In the genomic region with DNA sequence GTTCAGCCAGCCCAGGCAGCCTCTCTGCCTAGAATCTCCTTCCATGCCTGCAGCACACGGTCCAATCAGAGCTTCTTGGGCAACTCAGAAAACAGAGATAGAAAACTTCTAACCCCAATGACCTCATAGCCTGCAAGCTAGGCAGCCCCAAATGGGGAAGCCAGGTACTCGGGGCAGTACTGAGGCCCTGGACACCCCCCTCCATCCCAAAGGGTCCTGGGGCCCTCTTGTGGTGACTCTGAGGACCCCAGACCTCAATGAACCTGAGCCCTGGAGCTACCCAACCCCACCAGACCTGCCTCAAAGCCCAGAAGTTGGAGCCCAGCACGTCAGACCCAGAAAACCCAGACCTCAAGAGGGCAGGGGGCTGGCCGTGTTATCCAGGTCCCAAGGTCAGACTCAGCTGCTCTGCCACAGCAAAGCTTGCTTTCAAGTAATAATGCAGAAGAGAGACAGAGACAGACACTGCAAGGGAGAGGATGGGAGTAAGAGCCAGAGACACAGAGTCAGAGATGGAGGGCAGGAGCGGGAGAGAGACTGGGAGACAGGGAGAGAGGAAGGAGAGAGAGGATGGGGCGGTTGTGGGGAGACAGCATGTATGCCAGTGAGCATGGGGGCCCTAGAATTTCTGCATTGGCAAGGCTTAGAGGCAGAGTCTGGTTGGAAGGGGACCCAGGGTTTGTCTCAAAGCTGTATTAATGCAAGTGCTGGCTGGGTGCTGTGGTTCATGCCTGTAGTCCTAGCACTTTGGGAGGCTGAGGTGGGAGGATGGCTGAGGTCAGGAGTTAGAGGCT, we compare ENCODE assay signal across 12 cellular contexts. TPM values are rescaled to one million over a fixed set of nuclear protein-coding genes. Genes with fewer than 3 reads are reported as not detected.
A peak's percentile ranks its signal among the peaks of the same experiment; 100 is the strongest.
DNase-seq lines count a peak whose midpoint lies in the region; ATAC-seq and TF ChIP-seq lines count a peak whose summit lies in the region.
"Had no signal": no experiment of that assay in that cellular context is flagged by ENCODE, and none has a peak within 500 bp of the region (broad histone marks: within the 10 kb centered on the region; RNA-seq: fewer than 3 reads in every experiment).

No MANE protein-coding gene starts in this region.

- H3K4me3 ChIP-seq in endodermal cell (ENCODE audit: low read length): no peak overlapping the region
- no peak overlapping the region for H3K4me3 ChIP-seq in upper lobe of right lung
- H3K4me3 ChIP-seq: BLaER1 had no signal

- H3K9ac ChIP-seq in endodermal cell (ENCODE audit: extremely low read depth, low read length, poor library complexity, severe bottlenecking): no peak overlapping the region
- H3K9ac ChIP-seq: BLaER1 had no signal

- H3K27me3 ChIP-seq in endodermal cell (ENCODE audit: control insufficient read depth, insufficient read depth, low read length, poor library complexity, severe bottlenecking) (no peaks in the 10 kb centered on the region), upper lobe of right lung (no peaks in the 10 kb centered on the region)
- H3K27me3 ChIP-seq: BLaER1 had no signal

- DNase-seq in activated naive CD8-positive, alpha-beta T cell treated with anti-CD3 and anti-CD28 coated beads, Interleukin-2, amount 10 ng/mL, durations not matched to agents 7 days and 5 days: no peak
- no peak for DNase-seq in activated naive CD8-positive, alpha-beta T cell treated with anti-CD3 and anti-CD28 coated beads for 36 hours
- DNase-seq in NOMO-1 (lab: John Stamatoyannopoulos, UW; ENCODE audit: unreplicated experiment in 2 of 2) (peak; percentile 42 to 45), endodermal cell (peak; percentile 78), upper lobe of right lung (no peak), NCI-H774 (lab: John Stamatoyannopoulos, UW) (no peak), cardiac septum (ENCODE audit: low spot score) (no peak)
- DNase-seq in stimulated activated CD8-positive, alpha-beta memory T cell treated with anti-CD3 and anti-CD28 coated beads, Interleukin-4, amount 100 ng/mL, for 48 hours: no peak
- DNase-seq: left ventricle myocardium superior, NCI-H1436, NCI-H748 treated with DMSO at 0.1 percent for 48 hours had no signal

- peaks cover under 1% of the 10 kb centered on the region for H3K27me3 Mint-ChIP-seq in activated naive CD8-positive, alpha-beta T cell treated with anti-CD3 and anti-CD28 coated beads, Interleukin-2, amount 10 ng/mL, durations not matched to agents 7 days and 5 days
- no peaks in the 10 kb centered on the region for H3K27me3 Mint-ChIP-seq in activated naive CD8-positive, alpha-beta T cell treated with anti-CD3 and anti-CD28 coated beads for 36 hours
- H3K27me3 Mint-ChIP-seq in endodermal cell (ENCODE audit: insufficient read depth): no peaks in the 10 kb centered on the region

- H3K36me3 ChIP-seq in endodermal cell (ENCODE audit: control insufficient read depth, insufficient read depth, low read length): no peaks in the 10 kb centered on the region
- H3K36me3 ChIP-seq in upper lobe of right lung: no peaks in the 10 kb centered on the region
- H3K36me3 ChIP-seq: BLaER1 had no signal

- H3K9me3 Mint-ChIP-seq in activated naive CD8-positive, alpha-beta T cell treated with anti-CD3 and anti-CD28 coated beads, Interleukin-2, amount 10 ng/mL, durations not matched to agents 7 days and 5 days: no peaks in the 10 kb centered on the region
- H3K9me3 Mint-ChIP-seq in activated naive CD8-positive, alpha-beta T cell treated with anti-CD3 and anti-CD28 coated beads for 36 hours: no peaks in the 10 kb centered on the region
- no peaks in the 10 kb centered on the region for H3K9me3 Mint-ChIP-seq in endodermal cell

- peaks cover 7% of the 10 kb centered on the region for H3K4me1 Mint-ChIP-seq in activated naive CD8-positive, alpha-beta T cell treated with anti-CD3 and anti-CD28 coated beads, Interleukin-2, amount 10 ng/mL, durations not matched to agents 7 days and 5 days
- H3K4me1 Mint-ChIP-seq in activated naive CD8-positive, alpha-beta T cell treated with anti-CD3 and anti-CD28 coated beads for 36 hours: peaks cover 2% of the 10 kb centered on the region
- H3K4me1 Mint-ChIP-seq in endodermal cell: peaks cover 23% of the 10 kb centered on the region

- ATAC-seq in activated naive CD8-positive, alpha-beta T cell treated with anti-CD3 and anti-CD28 coated beads, Interleukin-2, amount 10 ng/mL, durations not matched to agents 7 days and 5 days (ENCODE audit: low read depth): no peak
- ATAC-seq in upper lobe of right lung: peak; percentile 14
- ATAC-seq: left ventricle myocardium superior had no signal

- H3K4me1 ChIP-seq in endodermal cell (ENCODE audit: control insufficient read depth, insufficient read depth, low read length) (peaks cover 6% of the 10 kb centered on the region), upper lobe of right lung (no peaks in the 10 kb centered on the region)

- H3K4me3 Mint-ChIP-seq in activated naive CD8-positive, alpha-beta T cell treated with anti-CD3 and anti-CD28 coated beads, Interleukin-2, amount 10 ng/mL, durations not matched to agents 7 days and 5 days: no peak overlapping the region
- H3K4me3 Mint-ChIP-seq in activated naive CD8-positive, alpha-beta T cell treated with anti-CD3 and anti-CD28 coated beads for 36 hours: no peak overlapping the region
- H3K4me3 Mint-ChIP-seq in endodermal cell: no peak overlapping the region

- no peaks in the 10 kb centered on the region for H3K36me3 Mint-ChIP-seq in activated naive CD8-positive, alpha-beta T cell treated with anti-CD3 and anti-CD28 coated beads, Interleukin-2, amount 10 ng/mL, durations not matched to agents 7 days and 5 days
- no peaks in the 10 kb centered on the region for H3K36me3 Mint-ChIP-seq in activated naive CD8-positive, alpha-beta T cell treated with anti-CD3 and anti-CD28 coated beads for 36 hours
- no peaks in the 10 kb centered on the region for H3K36me3 Mint-ChIP-seq in endodermal cell (ENCODE audit: low read depth)

- H3K27ac Mint-ChIP-seq in activated naive CD8-positive, alpha-beta T cell treated with anti-CD3 and anti-CD28 coated beads, Interleukin-2, amount 10 ng/mL, durations not matched to agents 7 days and 5 days: peak overlapping the region; percentile 69
- no peak overlapping the region for H3K27ac Mint-ChIP-seq in activated naive CD8-positive, alpha-beta T cell treated with anti-CD3 and anti-CD28 coated beads for 36 hours
- H3K27ac Mint-ChIP-seq in endodermal cell: peak overlapping the region; percentile 64

- POLR2A ChIA-PET in activated naive CD8-positive, alpha-beta T cell treated with anti-CD3 and anti-CD28 coated beads, Interleukin-2, amount 10 ng/mL, durations not matched to agents 7 days and 5 days (lab: Charles Lee): interaction anchor here (1.2 kb wide), 1 partner anchor 19 kb away, joined by 3 read pairs; no protein-coding TSS in a partner anchor

- intact Hi-C loops in upper lobe of right lung (cut with DNase I): no loop called here
- intact Hi-C loops in cardiac septum (cut with DNase I): no loop called here

- H3K27ac ChIP-seq in endodermal cell (ENCODE audit: low read depth, low read length): no peak overlapping the region
- no peak overlapping the region for H3K27ac ChIP-seq in upper lobe of right lung
- H3K27ac ChIP-seq: BLaER1 had no signal

- no peaks in the 10 kb centered on the region for H3K9me3 ChIP-seq in endodermal cell (ENCODE audit: control insufficient read depth, low read length)
- no peaks in the 10 kb centered on the region for H3K9me3 ChIP-seq in upper lobe of right lung
- H3K9me3 ChIP-seq: BLaER1 had no signal

- WGBS in endodermal cell (ENCODE audit: insufficient coverage in 1 of 2, insufficient read length in 1 of 2), 2 experiments: 86 to 96% methylated on average over 2 to 6 of the region's 6 CpGs

- peak; percentile 64 for TF ChIP-seq CTCF in endodermal cell (conservative IDR thresholded peaks at IDR 0.05)
- no peak for TF ChIP-seq CTCF in upper lobe of right lung (IDR thresholded peaks at IDR 0.05)

RNA-seq across cellular contexts. Expression of gene SERTAD2, which starts 28.2 kb away (rescaled TPM):
- total RNA-seq in activated naive CD8-positive, alpha-beta T cell treated with anti-CD3 and anti-CD28 coated beads, Interleukin-2, amount 10 ng/mL, durations not matched to agents 7 days and 5 days: 10 to 100 TPM; 27.0 to 27.7 TPM
- total RNA-seq in activated naive CD8-positive, alpha-beta T cell treated with anti-CD3 and anti-CD28 coated beads for 36 hours: 10 to 100 TPM; 22.7 to 23.3 TPM
- total RNA-seq in endodermal cell: 10 to 100 TPM; 17.1 to 20.3 TPM
- 27.7 TPM for polyA plus RNA-seq in endodermal cell (2013, experiment 1 of 2)
- polyA plus RNA-seq in endodermal cell (2013, experiment 2 of 2): 25.7 TPM
- 20.7 TPM for total RNA-seq in upper lobe of right lung
- 22.8 TPM for total RNA-seq in cardiac septum

Comparison
In these comparisons a context has a peak if more than half of its experiments do, and no peak if none do; other contexts are left out.
1. DNase-seq: peak in NOMO-1 (2 of 2) and endodermal cell (single experiment); none in activated naive CD8-positive, alpha-beta T cell treated with anti-CD3 and anti-CD28 coated beads, Interleukin-2, amount 10 ng/mL, durations not matched to agents 7 days and 5 days (single experiment), activated naive CD8-positive, alpha-beta T cell treated with anti-CD3 and anti-CD28 coated beads for 36 hours (single experiment), upper lobe of right lung (single experiment), NCI-H774 (single experiment), stimulated activated CD8-positive, alpha-beta memory T cell treated with anti-CD3 and anti-CD28 coated beads, Interleukin-4, amount 100 ng/mL, for 48 hours (single experiment) and cardiac septum (single experiment).